In the genomic region with DNA sequence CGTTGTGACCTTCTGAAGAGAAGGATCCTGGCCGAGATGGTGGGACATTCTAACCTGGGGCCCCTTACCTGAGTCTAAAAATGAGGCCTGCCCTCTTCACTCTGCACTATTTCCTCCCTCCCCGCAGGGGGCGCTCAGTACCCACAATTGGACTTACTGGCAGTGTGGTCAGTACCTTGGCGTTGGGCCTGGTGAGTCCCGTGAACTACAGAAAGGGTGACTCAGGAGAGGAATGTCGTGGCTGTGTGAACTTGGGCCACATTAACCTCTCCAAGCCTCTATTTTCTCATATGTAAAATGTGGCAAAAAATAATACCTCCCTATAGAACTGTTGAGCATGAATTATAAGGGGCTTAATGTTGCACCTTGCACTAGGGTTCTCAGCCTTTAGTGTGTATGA, we compare ENCODE assay signal across 1 cellular context.
TF ChIP-seq lines count a peak whose summit lies in the region.

No MANE protein-coding gene starts in this region.

TF ChIP-seq in K562, 482 proteins besides CTCF, POLR2A, EP300 and RAD21 (continued from another document and continues in another):
- TF ChIP-seq, protein P1, sequence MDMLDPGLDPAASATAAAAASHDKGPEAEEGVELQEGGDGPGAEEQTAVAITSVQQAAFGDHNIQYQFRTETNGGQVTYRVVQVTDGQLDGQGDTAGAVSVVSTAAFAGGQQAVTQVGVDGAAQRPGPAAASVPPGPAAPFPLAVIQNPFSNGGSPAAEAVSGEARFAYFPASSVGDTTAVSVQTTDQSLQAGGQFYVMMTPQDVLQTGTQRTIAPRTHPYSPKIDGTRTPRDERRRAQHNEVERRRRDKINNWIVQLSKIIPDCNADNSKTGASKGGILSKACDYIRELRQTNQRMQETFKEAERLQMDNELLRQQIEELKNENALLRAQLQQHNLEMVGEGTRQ (CRISPR knock-in tag; IDR thresholded peaks at IDR 0.05): no peak
- TF ChIP-seq, protein P2, sequence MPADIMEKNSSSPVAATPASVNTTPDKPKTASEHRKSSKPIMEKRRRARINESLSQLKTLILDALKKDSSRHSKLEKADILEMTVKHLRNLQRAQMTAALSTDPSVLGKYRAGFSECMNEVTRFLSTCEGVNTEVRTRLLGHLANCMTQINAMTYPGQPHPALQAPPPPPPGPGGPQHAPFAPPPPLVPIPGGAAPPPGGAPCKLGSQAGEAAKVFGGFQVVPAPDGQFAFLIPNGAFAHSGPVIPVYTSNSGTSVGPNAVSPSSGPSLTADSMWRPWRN (IDR thresholded peaks at IDR 0.05; ENCODE audit: low read depth): no peak
- TF ChIP-seq, protein P3, sequence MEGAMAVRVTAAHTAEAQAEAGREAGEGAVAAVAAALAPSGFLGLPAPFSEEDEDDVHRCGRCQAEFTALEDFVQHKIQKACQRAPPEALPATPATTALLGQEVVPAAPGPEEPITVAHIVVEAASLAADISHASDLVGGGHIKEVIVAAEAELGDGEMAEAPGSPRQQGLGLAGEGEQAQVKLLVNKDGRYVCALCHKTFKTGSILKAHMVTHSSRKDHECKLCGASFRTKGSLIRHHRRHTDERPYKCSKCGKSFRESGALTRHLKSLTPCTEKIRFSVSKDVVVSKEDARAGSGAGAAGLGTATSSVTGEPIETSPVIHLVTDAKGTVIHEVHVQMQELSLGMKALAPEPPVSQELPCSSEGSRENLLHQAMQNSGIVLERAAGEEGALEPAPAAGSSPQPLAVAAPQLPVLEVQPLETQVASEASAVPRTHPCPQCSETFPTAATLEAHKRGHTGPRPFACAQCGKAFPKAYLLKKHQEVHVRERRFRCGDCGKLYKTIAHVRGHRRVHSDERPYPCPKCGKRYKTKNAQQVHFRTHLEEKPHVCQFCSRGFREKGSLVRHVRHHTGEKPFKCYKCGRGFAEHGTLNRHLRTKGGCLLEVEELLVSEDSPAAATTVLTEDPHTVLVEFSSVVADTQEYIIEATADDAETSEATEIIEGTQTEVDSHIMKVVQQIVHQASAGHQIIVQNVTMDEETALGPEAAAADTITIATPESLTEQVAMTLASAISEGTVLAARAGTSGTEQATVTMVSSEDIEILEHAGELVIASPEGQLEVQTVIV (CRISPR knock-in tag; IDR thresholded peaks at IDR 0.05; ENCODE audit: borderline replicate concordance): no peak
- TF ChIP-seq, protein P4, sequence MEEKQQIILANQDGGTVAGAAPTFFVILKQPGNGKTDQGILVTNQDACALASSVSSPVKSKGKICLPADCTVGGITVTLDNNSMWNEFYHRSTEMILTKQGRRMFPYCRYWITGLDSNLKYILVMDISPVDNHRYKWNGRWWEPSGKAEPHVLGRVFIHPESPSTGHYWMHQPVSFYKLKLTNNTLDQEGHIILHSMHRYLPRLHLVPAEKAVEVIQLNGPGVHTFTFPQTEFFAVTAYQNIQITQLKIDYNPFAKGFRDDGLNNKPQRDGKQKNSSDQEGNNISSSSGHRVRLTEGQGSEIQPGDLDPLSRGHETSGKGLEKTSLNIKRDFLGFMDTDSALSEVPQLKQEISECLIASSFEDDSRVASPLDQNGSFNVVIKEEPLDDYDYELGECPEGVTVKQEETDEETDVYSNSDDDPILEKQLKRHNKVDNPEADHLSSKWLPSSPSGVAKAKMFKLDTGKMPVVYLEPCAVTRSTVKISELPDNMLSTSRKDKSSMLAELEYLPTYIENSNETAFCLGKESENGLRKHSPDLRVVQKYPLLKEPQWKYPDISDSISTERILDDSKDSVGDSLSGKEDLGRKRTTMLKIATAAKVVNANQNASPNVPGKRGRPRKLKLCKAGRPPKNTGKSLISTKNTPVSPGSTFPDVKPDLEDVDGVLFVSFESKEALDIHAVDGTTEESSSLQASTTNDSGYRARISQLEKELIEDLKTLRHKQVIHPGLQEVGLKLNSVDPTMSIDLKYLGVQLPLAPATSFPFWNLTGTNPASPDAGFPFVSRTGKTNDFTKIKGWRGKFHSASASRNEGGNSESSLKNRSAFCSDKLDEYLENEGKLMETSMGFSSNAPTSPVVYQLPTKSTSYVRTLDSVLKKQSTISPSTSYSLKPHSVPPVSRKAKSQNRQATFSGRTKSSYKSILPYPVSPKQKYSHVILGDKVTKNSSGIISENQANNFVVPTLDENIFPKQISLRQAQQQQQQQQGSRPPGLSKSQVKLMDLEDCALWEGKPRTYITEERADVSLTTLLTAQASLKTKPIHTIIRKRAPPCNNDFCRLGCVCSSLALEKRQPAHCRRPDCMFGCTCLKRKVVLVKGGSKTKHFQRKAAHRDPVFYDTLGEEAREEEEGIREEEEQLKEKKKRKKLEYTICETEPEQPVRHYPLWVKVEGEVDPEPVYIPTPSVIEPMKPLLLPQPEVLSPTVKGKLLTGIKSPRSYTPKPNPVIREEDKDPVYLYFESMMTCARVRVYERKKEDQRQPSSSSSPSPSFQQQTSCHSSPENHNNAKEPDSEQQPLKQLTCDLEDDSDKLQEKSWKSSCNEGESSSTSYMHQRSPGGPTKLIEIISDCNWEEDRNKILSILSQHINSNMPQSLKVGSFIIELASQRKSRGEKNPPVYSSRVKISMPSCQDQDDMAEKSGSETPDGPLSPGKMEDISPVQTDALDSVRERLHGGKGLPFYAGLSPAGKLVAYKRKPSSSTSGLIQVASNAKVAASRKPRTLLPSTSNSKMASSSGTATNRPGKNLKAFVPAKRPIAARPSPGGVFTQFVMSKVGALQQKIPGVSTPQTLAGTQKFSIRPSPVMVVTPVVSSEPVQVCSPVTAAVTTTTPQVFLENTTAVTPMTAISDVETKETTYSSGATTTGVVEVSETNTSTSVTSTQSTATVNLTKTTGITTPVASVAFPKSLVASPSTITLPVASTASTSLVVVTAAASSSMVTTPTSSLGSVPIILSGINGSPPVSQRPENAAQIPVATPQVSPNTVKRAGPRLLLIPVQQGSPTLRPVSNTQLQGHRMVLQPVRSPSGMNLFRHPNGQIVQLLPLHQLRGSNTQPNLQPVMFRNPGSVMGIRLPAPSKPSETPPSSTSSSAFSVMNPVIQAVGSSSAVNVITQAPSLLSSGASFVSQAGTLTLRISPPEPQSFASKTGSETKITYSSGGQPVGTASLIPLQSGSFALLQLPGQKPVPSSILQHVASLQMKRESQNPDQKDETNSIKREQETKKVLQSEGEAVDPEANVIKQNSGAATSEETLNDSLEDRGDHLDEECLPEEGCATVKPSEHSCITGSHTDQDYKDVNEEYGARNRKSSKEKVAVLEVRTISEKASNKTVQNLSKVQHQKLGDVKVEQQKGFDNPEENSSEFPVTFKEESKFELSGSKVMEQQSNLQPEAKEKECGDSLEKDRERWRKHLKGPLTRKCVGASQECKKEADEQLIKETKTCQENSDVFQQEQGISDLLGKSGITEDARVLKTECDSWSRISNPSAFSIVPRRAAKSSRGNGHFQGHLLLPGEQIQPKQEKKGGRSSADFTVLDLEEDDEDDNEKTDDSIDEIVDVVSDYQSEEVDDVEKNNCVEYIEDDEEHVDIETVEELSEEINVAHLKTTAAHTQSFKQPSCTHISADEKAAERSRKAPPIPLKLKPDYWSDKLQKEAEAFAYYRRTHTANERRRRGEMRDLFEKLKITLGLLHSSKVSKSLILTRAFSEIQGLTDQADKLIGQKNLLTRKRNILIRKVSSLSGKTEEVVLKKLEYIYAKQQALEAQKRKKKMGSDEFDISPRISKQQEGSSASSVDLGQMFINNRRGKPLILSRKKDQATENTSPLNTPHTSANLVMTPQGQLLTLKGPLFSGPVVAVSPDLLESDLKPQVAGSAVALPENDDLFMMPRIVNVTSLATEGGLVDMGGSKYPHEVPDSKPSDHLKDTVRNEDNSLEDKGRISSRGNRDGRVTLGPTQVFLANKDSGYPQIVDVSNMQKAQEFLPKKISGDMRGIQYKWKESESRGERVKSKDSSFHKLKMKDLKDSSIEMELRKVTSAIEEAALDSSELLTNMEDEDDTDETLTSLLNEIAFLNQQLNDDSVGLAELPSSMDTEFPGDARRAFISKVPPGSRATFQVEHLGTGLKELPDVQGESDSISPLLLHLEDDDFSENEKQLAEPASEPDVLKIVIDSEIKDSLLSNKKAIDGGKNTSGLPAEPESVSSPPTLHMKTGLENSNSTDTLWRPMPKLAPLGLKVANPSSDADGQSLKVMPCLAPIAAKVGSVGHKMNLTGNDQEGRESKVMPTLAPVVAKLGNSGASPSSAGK (IDR thresholded peaks at IDR 0.05): no peak
- TF ChIP-seq RCOR1 (IDR thresholded peaks at IDR 0.05; ENCODE audit: borderline replicate concordance in 1 of 2, low read depth in 2 of 2, low read length in 2 of 2) (peak in 1 of 2 experiments; percentile 51; a peak in 1 of 4 replicates), NFE2L1 (tag; IDR thresholded peaks at IDR 0.05; ENCODE audit: borderline replicate concordance, low read depth) (no peak), ZBED1 (IDR thresholded peaks at IDR 0.05) (no peak)
- TF ChIP-seq, protein P5, sequence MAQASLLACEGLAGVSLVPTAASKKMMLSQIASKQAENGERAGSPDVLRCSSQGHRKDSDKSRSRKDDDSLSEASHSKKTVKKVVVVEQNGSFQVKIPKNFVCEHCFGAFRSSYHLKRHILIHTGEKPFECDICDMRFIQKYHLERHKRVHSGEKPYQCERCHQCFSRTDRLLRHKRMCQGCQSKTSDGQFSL (CRISPR knock-in tag; IDR thresholded peaks at IDR 0.05): no peak
- TF ChIP-seq, protein P5 (tag; IDR thresholded peaks at IDR 0.05): no peak
- TF ChIP-seq, protein P6, sequence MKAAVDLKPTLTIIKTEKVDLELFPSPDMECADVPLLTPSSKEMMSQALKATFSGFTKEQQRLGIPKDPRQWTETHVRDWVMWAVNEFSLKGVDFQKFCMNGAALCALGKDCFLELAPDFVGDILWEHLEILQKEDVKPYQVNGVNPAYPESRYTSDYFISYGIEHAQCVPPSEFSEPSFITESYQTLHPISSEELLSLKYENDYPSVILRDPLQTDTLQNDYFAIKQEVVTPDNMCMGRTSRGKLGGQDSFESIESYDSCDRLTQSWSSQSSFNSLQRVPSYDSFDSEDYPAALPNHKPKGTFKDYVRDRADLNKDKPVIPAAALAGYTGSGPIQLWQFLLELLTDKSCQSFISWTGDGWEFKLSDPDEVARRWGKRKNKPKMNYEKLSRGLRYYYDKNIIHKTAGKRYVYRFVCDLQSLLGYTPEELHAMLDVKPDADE (conservative IDR thresholded peaks at IDR 0.05; ENCODE audit: control insufficient read depth, low read depth, low read length): no peak
- TF ChIP-seq, protein P7, sequence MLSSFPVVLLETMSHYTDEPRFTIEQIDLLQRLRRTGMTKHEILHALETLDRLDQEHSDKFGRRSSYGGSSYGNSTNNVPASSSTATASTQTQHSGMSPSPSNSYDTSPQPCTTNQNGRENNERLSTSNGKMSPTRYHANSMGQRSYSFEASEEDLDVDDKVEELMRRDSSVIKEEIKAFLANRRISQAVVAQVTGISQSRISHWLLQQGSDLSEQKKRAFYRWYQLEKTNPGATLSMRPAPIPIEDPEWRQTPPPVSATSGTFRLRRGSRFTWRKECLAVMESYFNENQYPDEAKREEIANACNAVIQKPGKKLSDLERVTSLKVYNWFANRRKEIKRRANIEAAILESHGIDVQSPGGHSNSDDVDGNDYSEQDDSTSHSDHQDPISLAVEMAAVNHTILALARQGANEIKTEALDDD (IDR thresholded peaks at IDR 0.05): peak; percentile 60; the same call in 1 of the 2 replicates
- TF ChIP-seq, protein P8, sequence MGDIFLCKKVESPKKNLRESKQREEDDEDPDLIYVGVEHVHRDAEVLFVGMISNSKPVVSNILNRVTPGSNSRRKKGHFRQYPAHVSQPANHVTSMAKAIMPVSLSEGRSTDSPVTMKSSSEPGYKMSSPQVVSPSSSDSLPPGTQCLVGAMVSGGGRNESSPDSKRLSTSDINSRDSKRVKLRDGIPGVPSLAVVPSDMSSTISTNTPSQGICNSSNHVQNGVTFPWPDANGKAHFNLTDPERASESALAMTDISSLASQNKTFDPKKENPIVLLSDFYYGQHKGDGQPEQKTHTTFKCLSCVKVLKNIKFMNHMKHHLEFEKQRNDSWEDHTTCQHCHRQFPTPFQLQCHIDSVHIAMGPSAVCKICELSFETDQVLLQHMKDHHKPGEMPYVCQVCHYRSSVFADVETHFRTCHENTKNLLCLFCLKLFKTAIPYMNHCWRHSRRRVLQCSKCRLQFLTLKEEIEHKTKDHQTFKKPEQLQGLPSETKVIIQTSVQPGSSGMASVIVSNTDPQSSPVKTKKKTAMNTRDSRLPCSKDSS (IDR thresholded peaks at IDR 0.05; ENCODE audit: low read depth, partially characterized antibody): no peak
